In genomic region chr10:72595436-72595835, GRCh38 we compare ENCODE assay signal across 9 cellular contexts.
"Had no signal": no experiment of that assay in that cellular context is flagged by ENCODE, and none has a peak within 500 bp of the region (broad histone marks: within the 10 kb centered on the region; RNA-seq: fewer than 3 reads in every experiment).

No MANE protein-coding gene starts in this region.

- H3K9ac ChIP-seq: KMS-11 had no signal

- DNase-seq: IMR-90, KBM-7, KG1 had no signal

- H3K27ac ChIP-seq: HL-60, KMS-11 had no signal

- H3K4me3 Mint-ChIP-seq: IgD-negative memory B cell had no signal

- H3K4me3 ChIP-seq: K562 had no signal

- H3K4me2 ChIP-seq: KMS-11 had no signal

- H3K27me3 Mint-ChIP-seq: IgD-negative memory B cell had no signal

- H3K27ac Mint-ChIP-seq: IgD-negative memory B cell had no signal

- FAIRE-seq: HepG2, HTR-8/SVneo, K562 had no signal
